18 cellular contexts compared by ENCODE assay signal in the genomic region with DNA sequence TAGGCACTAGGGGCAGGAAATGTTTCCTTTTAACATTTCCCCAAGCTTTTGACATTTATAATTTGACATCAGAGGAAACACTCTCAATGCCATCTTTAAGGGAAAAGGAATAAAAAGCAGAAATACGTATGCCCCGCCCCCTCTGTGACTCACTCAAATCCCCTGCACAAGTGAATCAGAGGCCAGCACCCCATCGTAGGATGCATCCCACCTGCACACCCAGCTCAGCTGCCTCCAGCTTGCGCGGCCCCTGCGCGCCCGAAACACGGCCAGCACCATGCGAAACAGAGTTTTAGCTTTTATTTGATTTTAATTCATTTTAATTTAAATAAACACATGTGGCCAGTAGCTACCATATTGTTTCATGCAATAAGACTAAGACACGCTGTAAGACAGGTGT.
"Had no signal": no experiment of that assay in that cellular context is flagged by ENCODE, and none has a peak within 500 bp of the region (broad histone marks: within the 10 kb centered on the region; RNA-seq: fewer than 3 reads in every experiment).

No MANE protein-coding gene starts in this region.

- ATAC-seq: activated naive CD4-positive, alpha-beta T cell treated with anti-CD3 and anti-CD28 coated beads, Interleukin-2, amount 50 U/mL, for 72 hours; effector memory CD8-positive, alpha-beta T cell; heart left ventricle; naive thymus-derived CD4-positive, alpha-beta T cell had no signal

- H3K4me1 ChIP-seq: colonic mucosa, esophagus muscularis mucosa, stomach, suprapubic skin had no signal

- H3K27me3 ChIP-seq: colonic mucosa, dorsolateral prefrontal cortex, esophagus muscularis mucosa, heart left ventricle, stomach, tibial nerve had no signal

- H3K4me3 ChIP-seq: colonic mucosa, dorsolateral prefrontal cortex, esophagus muscularis mucosa, heart left ventricle, left ventricle myocardium inferior, stomach, suprapubic skin, tibial nerve had no signal

- H3K36me3 ChIP-seq: colonic mucosa, heart left ventricle, left ventricle myocardium inferior, stomach, WERI-Rb-1 had no signal

- DNase-seq: activated CD4-positive, alpha-beta T cell treated with anti-CD3 and anti-CD28 coated beads, Interleukin-2, amount 10 ng/mL, durations not matched to agents 7 days and 5 days; activated CD4-positive, CD25-positive, alpha-beta regulatory T cell treated with anti-CD3 and anti-CD28 coated beads, Interleukin-2, amount 50 U/mL, for 72 hours; activated T-cell treated with anti-CD3 and anti-CD28 coated beads, Interleukin-2, amount 50 U/mL, for 1 hour; colonic mucosa; effector memory CD8-positive, alpha-beta T cell; heart left ventricle; left ventricle myocardium inferior; naive thymus-derived CD4-positive, alpha-beta T cell; occipital lobe; stimulated activated CD4-positive, alpha-beta T cell treated with anti-CD3 and anti-CD28 coated beads, Interleukin-12 subunit alpha, Interleukin-12 subunit beta, amount 100 ng/mL, for 4 hours; stimulated activated CD4-positive, alpha-beta T cell treated with anti-CD3 and anti-CD28 coated beads, Interleukin-4, amount 100 ng/mL, for 4 hours; stomach had no signal

- H3K27ac ChIP-seq: colonic mucosa, dorsolateral prefrontal cortex, esophagus muscularis mucosa, heart left ventricle, left ventricle myocardium inferior, stomach, suprapubic skin, tibial nerve, WERI-Rb-1 had no signal

- H3K9me3 ChIP-seq: colonic mucosa, esophagus muscularis mucosa, heart left ventricle, left ventricle myocardium inferior, stomach, suprapubic skin, tibial nerve had no signal
